ENCODE assay signal across 1 cellular context in the genomic region with DNA sequence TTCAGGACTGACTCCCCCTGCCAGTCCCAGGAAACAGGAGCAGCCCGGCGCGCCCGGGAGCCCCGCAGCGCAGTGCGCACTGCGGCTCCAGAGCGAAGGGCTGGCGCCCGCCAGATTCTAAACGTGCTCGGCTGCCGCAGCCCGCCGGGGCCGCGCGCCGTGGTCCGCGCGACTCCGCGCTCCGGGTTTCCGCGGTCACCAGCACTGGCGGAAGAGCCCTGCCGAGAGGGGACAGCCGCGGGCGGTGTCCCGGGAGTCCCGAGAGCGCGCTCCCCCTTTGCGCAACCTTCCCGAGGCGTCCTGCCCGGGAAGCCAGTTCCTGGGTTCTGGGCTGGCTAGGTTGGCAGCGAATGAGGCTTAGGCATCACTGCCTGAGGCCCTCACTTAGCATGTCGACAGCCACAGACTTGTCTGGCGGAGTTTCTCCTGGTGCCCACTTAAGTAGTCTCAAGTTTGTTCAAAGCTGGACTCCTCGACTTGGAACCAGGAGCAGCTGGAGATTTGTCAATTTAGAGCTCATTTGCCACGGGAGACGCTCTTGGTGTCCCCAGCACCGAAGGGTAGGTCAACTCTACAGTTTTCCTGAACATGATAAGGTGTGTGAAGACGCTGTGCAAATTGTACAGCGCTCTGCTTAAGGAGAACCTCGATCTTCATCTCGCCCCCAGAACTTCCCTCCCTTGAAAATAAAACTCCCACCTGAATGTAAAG.
TF ChIP-seq lines count a peak whose summit lies in the region.

No MANE protein-coding gene starts in this region.

TF ChIP-seq in HepG2, 621 proteins besides CTCF, POLR2A, EP300 and RAD21 (continued from another document and continues in another):
- TF ChIP-seq ZBTB25 (CRISPR knock-in tag; IDR thresholded peaks at IDR 0.05): peak; percentile 90
- TF ChIP-seq TARDBP (CRISPR knock-in tag; IDR thresholded peaks at IDR 0.05): peak; percentile 83
- no peak for TF ChIP-seq RFX1 (IDR thresholded peaks at IDR 0.05)
- TF ChIP-seq PAF1 (CRISPR knock-in tag; IDR thresholded peaks at IDR 0.05): no peak
- no peak for TF ChIP-seq SMARCC2 (IDR thresholded peaks at IDR 0.05)
- no peak for TF ChIP-seq ZBTB37 (CRISPR knock-in tag; IDR thresholded peaks at IDR 0.05)
- TF ChIP-seq FOSL1 (CRISPR knock-in tag; IDR thresholded peaks at IDR 0.05; ENCODE audit: borderline replicate concordance): peak; percentile 63; the same call in 1 of the 2 replicates
- TF ChIP-seq ZNF629 (CRISPR knock-in tag; conservative IDR thresholded peaks at IDR 0.05): peak; percentile 73
- TF ChIP-seq ZSCAN30 (CRISPR knock-in tag; IDR thresholded peaks at IDR 0.05): no peak
- peak; percentile 78 for TF ChIP-seq HMG20B (CRISPR knock-in tag; conservative IDR thresholded peaks at IDR 0.05)
- no peak for TF ChIP-seq CENPBD1 (CRISPR knock-in tag; IDR thresholded peaks at IDR 0.05; ENCODE audit: borderline replicate concordance, low read depth)
- peak; percentile 96 for TF ChIP-seq ZSCAN21 (CRISPR knock-in tag; IDR thresholded peaks at IDR 0.05; ENCODE audit: borderline replicate concordance)
- peak; percentile 82; the same call in 1 of the 2 replicates for TF ChIP-seq ZNF547 (CRISPR knock-in tag; IDR thresholded peaks at IDR 0.05)
- peak; percentile 91 for TF ChIP-seq ZNF160 (CRISPR knock-in tag; IDR thresholded peaks at IDR 0.05)
- TF ChIP-seq SIN3A (IDR thresholded peaks at IDR 0.05; ENCODE audit: borderline replicate concordance, low read depth, low read length): peak; percentile 71
- TF ChIP-seq, protein P1, sequence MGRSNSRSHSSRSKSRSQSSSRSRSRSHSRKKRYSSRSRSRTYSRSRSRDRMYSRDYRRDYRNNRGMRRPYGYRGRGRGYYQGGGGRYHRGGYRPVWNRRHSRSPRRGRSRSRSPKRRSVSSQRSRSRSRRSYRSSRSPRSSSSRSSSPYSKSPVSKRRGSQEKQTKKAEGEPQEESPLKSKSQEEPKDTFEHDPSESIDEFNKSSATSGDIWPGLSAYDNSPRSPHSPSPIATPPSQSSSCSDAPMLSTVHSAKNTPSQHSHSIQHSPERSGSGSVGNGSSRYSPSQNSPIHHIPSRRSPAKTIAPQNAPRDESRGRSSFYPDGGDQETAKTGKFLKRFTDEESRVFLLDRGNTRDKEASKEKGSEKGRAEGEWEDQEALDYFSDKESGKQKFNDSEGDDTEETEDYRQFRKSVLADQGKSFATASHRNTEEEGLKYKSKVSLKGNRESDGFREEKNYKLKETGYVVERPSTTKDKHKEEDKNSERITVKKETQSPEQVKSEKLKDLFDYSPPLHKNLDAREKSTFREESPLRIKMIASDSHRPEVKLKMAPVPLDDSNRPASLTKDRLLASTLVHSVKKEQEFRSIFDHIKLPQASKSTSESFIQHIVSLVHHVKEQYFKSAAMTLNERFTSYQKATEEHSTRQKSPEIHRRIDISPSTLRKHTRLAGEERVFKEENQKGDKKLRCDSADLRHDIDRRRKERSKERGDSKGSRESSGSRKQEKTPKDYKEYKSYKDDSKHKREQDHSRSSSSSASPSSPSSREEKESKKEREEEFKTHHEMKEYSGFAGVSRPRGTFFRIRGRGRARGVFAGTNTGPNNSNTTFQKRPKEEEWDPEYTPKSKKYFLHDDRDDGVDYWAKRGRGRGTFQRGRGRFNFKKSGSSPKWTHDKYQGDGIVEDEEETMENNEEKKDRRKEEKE (IDR thresholded peaks at IDR 0.05): no peak
- TF ChIP-seq SAFB2 (CRISPR knock-in tag; IDR thresholded peaks at IDR 0.05; ENCODE audit: borderline replicate concordance, low read depth): peak; percentile 91
- no peak for TF ChIP-seq GFI1 (CRISPR knock-in tag; IDR thresholded peaks at IDR 0.05; ENCODE audit: borderline replicate concordance)
- TF ChIP-seq ZNF343 (CRISPR knock-in tag; IDR thresholded peaks at IDR 0.05): peak; percentile 74; the same call in 1 of the 2 replicates
- TF ChIP-seq ZNF460 (CRISPR knock-in tag; IDR thresholded peaks at IDR 0.05; ENCODE audit: borderline replicate concordance): no peak; the same call in 1 of the 2 replicates
- peak; percentile 80 for TF ChIP-seq SP140L (CRISPR knock-in tag; IDR thresholded peaks at IDR 0.05; ENCODE audit: borderline replicate concordance)
- peak; percentile 54; the same call in 1 of the 2 replicates for TF ChIP-seq PAXIP1 (CRISPR knock-in tag; conservative IDR thresholded peaks at IDR 0.05)
- peak; percentile 84 for TF ChIP-seq BCL6 (CRISPR knock-in tag; IDR thresholded peaks at IDR 0.05)
- TF ChIP-seq, protein P2, sequence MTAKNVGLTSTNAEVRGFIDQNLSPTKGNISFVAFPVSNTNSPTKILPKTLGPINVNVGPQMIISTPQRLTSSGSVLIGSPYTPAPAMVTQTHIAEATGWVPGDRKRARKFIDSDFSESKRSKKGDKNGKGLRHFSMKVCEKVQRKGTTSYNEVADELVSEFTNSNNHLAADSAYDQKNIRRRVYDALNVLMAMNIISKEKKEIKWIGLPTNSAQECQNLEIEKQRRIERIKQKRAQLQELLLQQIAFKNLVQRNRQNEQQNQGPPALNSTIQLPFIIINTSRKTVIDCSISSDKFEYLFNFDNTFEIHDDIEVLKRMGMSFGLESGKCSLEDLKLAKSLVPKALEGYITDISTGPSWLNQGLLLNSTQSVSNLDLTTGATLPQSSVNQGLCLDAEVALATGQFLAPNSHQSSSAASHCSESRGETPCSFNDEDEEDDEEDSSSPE (CRISPR knock-in tag; IDR thresholded peaks at IDR 0.05): peak; percentile 96
- TF ChIP-seq ZNF260 (CRISPR knock-in tag; IDR thresholded peaks at IDR 0.05; ENCODE audit: borderline replicate concordance, low read depth): no peak
- TF ChIP-seq ZNF44 (CRISPR knock-in tag; IDR thresholded peaks at IDR 0.05): peak; percentile 87
- peak; percentile 83; the same call in 1 of the 2 replicates for TF ChIP-seq ZNF567 (CRISPR knock-in tag; IDR thresholded peaks at IDR 0.05; ENCODE audit: borderline replicate concordance)
- TF ChIP-seq ZSCAN20 (CRISPR knock-in tag; IDR thresholded peaks at IDR 0.05; ENCODE audit: borderline replicate concordance): peak; percentile 99
- TF ChIP-seq EEA1 (CRISPR knock-in tag; IDR thresholded peaks at IDR 0.05; ENCODE audit: borderline replicate concordance): peak; percentile 86; the same call in 1 of the 2 replicates
- TF ChIP-seq GTF2F1 (IDR thresholded peaks at IDR 0.05; ENCODE audit: low read length): peak; percentile 60; the same call in 1 of the 2 replicates
- TF ChIP-seq, protein P3, sequence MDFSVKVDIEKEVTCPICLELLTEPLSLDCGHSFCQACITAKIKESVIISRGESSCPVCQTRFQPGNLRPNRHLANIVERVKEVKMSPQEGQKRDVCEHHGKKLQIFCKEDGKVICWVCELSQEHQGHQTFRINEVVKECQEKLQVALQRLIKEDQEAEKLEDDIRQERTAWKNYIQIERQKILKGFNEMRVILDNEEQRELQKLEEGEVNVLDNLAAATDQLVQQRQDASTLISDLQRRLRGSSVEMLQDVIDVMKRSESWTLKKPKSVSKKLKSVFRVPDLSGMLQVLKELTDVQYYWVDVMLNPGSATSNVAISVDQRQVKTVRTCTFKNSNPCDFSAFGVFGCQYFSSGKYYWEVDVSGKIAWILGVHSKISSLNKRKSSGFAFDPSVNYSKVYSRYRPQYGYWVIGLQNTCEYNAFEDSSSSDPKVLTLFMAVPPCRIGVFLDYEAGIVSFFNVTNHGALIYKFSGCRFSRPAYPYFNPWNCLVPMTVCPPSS (IDR thresholded peaks at IDR 0.05): no peak
- TF ChIP-seq RBFOX2 (IDR thresholded peaks at IDR 0.05; ENCODE audit: low read depth, low read length): peak; percentile 98
- no peak for TF ChIP-seq ZNF326 (CRISPR knock-in tag; IDR thresholded peaks at IDR 0.05; ENCODE audit: borderline replicate concordance)
- TF ChIP-seq AGO2 (optimal IDR thresholded peaks at IDR 0.05; ENCODE audit: low read depth, low read length): peak; percentile 97
- no peak for TF ChIP-seq ZNF672 (CRISPR knock-in tag; IDR thresholded peaks at IDR 0.05)
- no peak for TF ChIP-seq CC2D1A (CRISPR knock-in tag; IDR thresholded peaks at IDR 0.05)
- TF ChIP-seq EED (CRISPR knock-in tag; IDR thresholded peaks at IDR 0.05): no peak; the same call in 1 of the 2 replicates
- TF ChIP-seq ZNF101 (CRISPR knock-in tag; IDR thresholded peaks at IDR 0.05; ENCODE audit: borderline replicate concordance, low read depth): no peak
- no peak for TF ChIP-seq ZNF17 (CRISPR knock-in tag; IDR thresholded peaks at IDR 0.05)
- TF ChIP-seq ZNF576 (CRISPR knock-in tag; IDR thresholded peaks at IDR 0.05): no peak
- peak; percentile 96 for TF ChIP-seq KLF6 (CRISPR knock-in tag; IDR thresholded peaks at IDR 0.05)
- TF ChIP-seq ZFP36L1 (CRISPR knock-in tag; IDR thresholded peaks at IDR 0.05): peak; percentile 95
- TF ChIP-seq LCORL (IDR thresholded peaks at IDR 0.05): no peak
- peak; percentile 96 for TF ChIP-seq LCORL (CRISPR knock-in tag; IDR thresholded peaks at IDR 0.05)
- TF ChIP-seq, protein P4, sequence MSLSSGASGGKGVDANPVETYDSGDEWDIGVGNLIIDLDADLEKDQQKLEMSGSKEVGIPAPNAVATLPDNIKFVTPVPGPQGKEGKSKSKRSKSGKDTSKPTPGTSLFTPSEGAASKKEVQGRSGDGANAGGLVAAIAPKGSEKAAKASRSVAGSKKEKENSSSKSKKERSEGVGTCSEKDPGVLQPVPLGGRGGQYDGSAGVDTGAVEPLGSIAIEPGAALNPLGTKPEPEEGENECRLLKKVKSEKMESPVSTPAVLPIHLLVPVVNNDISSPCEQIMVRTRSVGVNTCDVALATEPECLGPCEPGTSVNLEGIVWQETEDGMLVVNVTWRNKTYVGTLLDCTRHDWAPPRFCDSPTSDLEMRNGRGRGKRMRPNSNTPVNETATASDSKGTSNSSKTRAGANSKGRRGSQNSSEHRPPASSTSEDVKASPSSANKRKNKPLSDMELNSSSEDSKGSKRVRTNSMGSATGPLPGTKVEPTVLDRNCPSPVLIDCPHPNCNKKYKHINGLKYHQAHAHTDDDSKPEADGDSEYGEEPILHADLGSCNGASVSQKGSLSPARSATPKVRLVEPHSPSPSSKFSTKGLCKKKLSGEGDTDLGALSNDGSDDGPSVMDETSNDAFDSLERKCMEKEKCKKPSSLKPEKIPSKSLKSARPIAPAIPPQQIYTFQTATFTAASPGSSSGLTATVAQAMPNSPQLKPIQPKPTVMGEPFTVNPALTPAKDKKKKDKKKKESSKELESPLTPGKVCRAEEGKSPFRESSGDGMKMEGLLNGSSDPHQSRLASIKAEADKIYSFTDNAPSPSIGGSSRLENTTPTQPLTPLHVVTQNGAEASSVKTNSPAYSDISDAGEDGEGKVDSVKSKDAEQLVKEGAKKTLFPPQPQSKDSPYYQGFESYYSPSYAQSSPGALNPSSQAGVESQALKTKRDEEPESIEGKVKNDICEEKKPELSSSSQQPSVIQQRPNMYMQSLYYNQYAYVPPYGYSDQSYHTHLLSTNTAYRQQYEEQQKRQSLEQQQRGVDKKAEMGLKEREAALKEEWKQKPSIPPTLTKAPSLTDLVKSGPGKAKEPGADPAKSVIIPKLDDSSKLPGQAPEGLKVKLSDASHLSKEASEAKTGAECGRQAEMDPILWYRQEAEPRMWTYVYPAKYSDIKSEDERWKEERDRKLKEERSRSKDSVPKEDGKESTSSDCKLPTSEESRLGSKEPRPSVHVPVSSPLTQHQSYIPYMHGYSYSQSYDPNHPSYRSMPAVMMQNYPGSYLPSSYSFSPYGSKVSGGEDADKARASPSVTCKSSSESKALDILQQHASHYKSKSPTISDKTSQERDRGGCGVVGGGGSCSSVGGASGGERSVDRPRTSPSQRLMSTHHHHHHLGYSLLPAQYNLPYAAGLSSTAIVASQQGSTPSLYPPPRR (CRISPR knock-in tag; IDR thresholded peaks at IDR 0.05; ENCODE audit: borderline replicate concordance): peak; percentile 61; the same call in 1 of the 2 replicates
